ENCODE assay signal across 10 cellular contexts in genomic region chr9:89442501-89442978, GRCh38. TPM values are rescaled to one million over a fixed set of nuclear protein-coding genes. Genes with fewer than 3 reads are reported as not detected.
DNase-seq lines count a peak whose midpoint lies in the region; ATAC-seq, FAIRE-seq and TF ChIP-seq lines count a peak whose summit lies in the region.
"Had no signal": no experiment of that assay in that cellular context is flagged by ENCODE, and none has a peak within 500 bp of the region (broad histone marks: within the 10 kb centered on the region; RNA-seq: fewer than 3 reads in every experiment).

No MANE protein-coding gene starts in this region.

- H3K27me3 Mint-ChIP-seq in activated T-cell treated with anti-CD3 and anti-CD28 coated beads, Interleukin-2, amount 50 U/mL, for 24 hours, result no peaks in the 10 kb centered on the region
- H3K27me3 Mint-ChIP-seq in activated CD4-positive, alpha-beta memory T cell treated with anti-CD3 and anti-CD28 coated beads for 36 hours, result no peaks in the 10 kb centered on the region
- no peaks in the 10 kb centered on the region for H3K27me3 Mint-ChIP-seq in stimulated activated naive CD8-positive, alpha-beta T cell treated with anti-CD3 and anti-CD28 coated beads, Interleukin-15, Interleukin-2, amounts not matched to agents 100 ng/mL and 50 ng/mL, for 24 hours

- H3K27me3 ChIP-seq in HepG2 (ENCODE audit: control insufficient read depth in 1 of 2, insufficient read depth in 2 of 2, low read length in 2 of 2), result peaks cover 2 to 26% of the 10 kb centered on the region in 2 experiments; a peak in 3 of 5 replicates

- no peaks in the 10 kb centered on the region for H3K9me3 Mint-ChIP-seq in activated T-cell treated with anti-CD3 and anti-CD28 coated beads, Interleukin-2, amount 50 U/mL, for 24 hours
- H3K9me3 Mint-ChIP-seq in activated CD4-positive, alpha-beta memory T cell treated with anti-CD3 and anti-CD28 coated beads for 36 hours, result no peaks in the 10 kb centered on the region
- H3K9me3 Mint-ChIP-seq in stimulated activated naive CD8-positive, alpha-beta T cell treated with anti-CD3 and anti-CD28 coated beads, Interleukin-15, Interleukin-2, amounts not matched to agents 100 ng/mL and 50 ng/mL, for 24 hours, result no peaks in the 10 kb centered on the region

- DNase-seq in activated T-cell treated with anti-CD3 and anti-CD28 coated beads, Interleukin-2, amount 50 U/mL, for 24 hours, result no peak
- DNase-seq in activated T-cell treated with anti-CD3 and anti-CD28 coated beads for 4 hours, result no peak
- no peak for DNase-seq in activated CD4-positive, alpha-beta memory T cell treated with anti-CD3 and anti-CD28 coated beads for 36 hours
- no peak for DNase-seq in HepG2 (ENCODE audit: low spot score)
- DNase-seq in activated gamma-delta T cell treated with Interleukin-2 at 50 U/mL for 16 hours, result no peak
- DNase-seq in HT-29 (ENCODE audit: low spot score), result no peak
- DNase-seq: activated CD8-positive, alpha-beta memory T cell treated with anti-CD3 and anti-CD28 coated beads, Interleukin-2, amount 50 U/mL, for 4 hours; NCI-H446 had no signal

- in situ Hi-C loops in HepG2 (cut with HindIII; ENCODE audit: extremely low pct_ligation_motif_present, low pct_unique_long_range_greater_than_20kb), result no loop called here

- no peak overlapping the region for H3K27ac ChIP-seq in HepG2 (ENCODE audit: extremely low read length, insufficient read depth, low read length)

- H2AFZ ChIP-seq in HepG2 (ENCODE audit: low read length), result no peak overlapping the region

- no peaks in the 10 kb centered on the region for H3K4me1 ChIP-seq in HepG2 (ENCODE audit: insufficient read depth, low read length)

- peak; percentile 36 for ATAC-seq in HG02885 (IDR thresholded peaks at IDR 0.05; ENCODE audit: poor library complexity, unreplicated experiment)
- no peak for ATAC-seq in HepG2

- no peak for FAIRE-seq in HepG2 (lab: Jason Lieb, UNC)

- no peak overlapping the region for H3K9ac ChIP-seq in HepG2 (ENCODE audit: insufficient read depth, low read depth, low read length)

- H3K4me1 Mint-ChIP-seq in activated T-cell treated with anti-CD3 and anti-CD28 coated beads, Interleukin-2, amount 50 U/mL, for 24 hours (ENCODE audit: low read depth), result peaks cover 94% of the 10 kb centered on the region
- H3K4me1 Mint-ChIP-seq in activated CD4-positive, alpha-beta memory T cell treated with anti-CD3 and anti-CD28 coated beads for 36 hours (ENCODE audit: low read depth), result peaks cover 93% of the 10 kb centered on the region
- peaks cover 96% of the 10 kb centered on the region for H3K4me1 Mint-ChIP-seq in stimulated activated naive CD8-positive, alpha-beta T cell treated with anti-CD3 and anti-CD28 coated beads, Interleukin-15, Interleukin-2, amounts not matched to agents 100 ng/mL and 50 ng/mL, for 24 hours (ENCODE audit: low read depth)

- CTCF ChIA-PET in activated CD4-positive, alpha-beta memory T cell treated with anti-CD3 and anti-CD28 coated beads for 36 hours (lab: Charles Lee), result interaction anchor here (2.3 to 3.5 kb wide), 2 partner anchors 13 to 106 kb away, joined by 7 to 12 read pairs; no protein-coding TSS in a partner anchor
- CTCF ChIA-PET in HepG2 (lab: Yijun Ruan, JAX; ENCODE audit: low intra/inter-chr PET ratio, low total read pairs), result no interaction called here

- TF ChIP-seq RAD21 in HepG2 (CRISPR knock-in tag; IDR thresholded peaks at IDR 0.05), result no peak

- no peaks in the 10 kb centered on the region for H3K9me3 ChIP-seq in HepG2 (ENCODE audit: low read length)

- POLR2A ChIA-PET in activated CD4-positive, alpha-beta memory T cell treated with anti-CD3 and anti-CD28 coated beads for 36 hours (lab: Charles Lee), result interaction anchor here (2.0 to 3.0 kb wide), 2 partner anchors 14 to 106 kb away, joined by 5 to 14 read pairs; no protein-coding TSS in a partner anchor
- POLR2A ChIA-PET in HepG2 (lab: Yijun Ruan, JAX), result no interaction called here

- TF ChIP-seq CTCF in HepG2 (CRISPR knock-in tag; IDR thresholded peaks at IDR 0.05), result no peak

- H4K20me1 ChIP-seq in HepG2 (ENCODE audit: insufficient read depth, low read length), result no peaks in the 10 kb centered on the region

- peak overlapping the region; percentile 95 for H3K27ac Mint-ChIP-seq in activated T-cell treated with anti-CD3 and anti-CD28 coated beads, Interleukin-2, amount 50 U/mL, for 24 hours
- H3K27ac Mint-ChIP-seq in activated CD4-positive, alpha-beta memory T cell treated with anti-CD3 and anti-CD28 coated beads for 36 hours, result peak overlapping the region; percentile 51
- H3K27ac Mint-ChIP-seq in stimulated activated naive CD8-positive, alpha-beta T cell treated with anti-CD3 and anti-CD28 coated beads, Interleukin-15, Interleukin-2, amounts not matched to agents 100 ng/mL and 50 ng/mL, for 24 hours, result peak overlapping the region; percentile 87

- TF ChIP-seq POLR2A in HepG2 (IDR thresholded peaks at IDR 0.05; ENCODE audit: insufficient read depth in 1 of 2, low read depth in 2 of 2, low read length in 2 of 2), result no peak

- 62% methylated on average over 9 of the region's 9 CpGs for WGBS in HepG2 (ENCODE audit: low lambda C conversion rate)

- H3K4me2 ChIP-seq in HepG2 (ENCODE audit: low read depth, low read length), result no peak overlapping the region

- intact Hi-C loops in activated CD4-positive, alpha-beta memory T cell treated with anti-CD3 and anti-CD28 coated beads for 36 hours (cut with micrococcal nuclease), result no loop called here
- intact Hi-C loops in HepG2 (cut with micrococcal nuclease; ENCODE audit: unreplicated experiment), result no loop called here

- H3K36me3 Mint-ChIP-seq in activated T-cell treated with anti-CD3 and anti-CD28 coated beads, Interleukin-2, amount 50 U/mL, for 24 hours (ENCODE audit: low read depth), result peaks cover 97% of the 10 kb centered on the region
- H3K36me3 Mint-ChIP-seq in activated CD4-positive, alpha-beta memory T cell treated with anti-CD3 and anti-CD28 coated beads for 36 hours, result peaks cover 22% of the 10 kb centered on the region
- peaks cover 68% of the 10 kb centered on the region for H3K36me3 Mint-ChIP-seq in stimulated activated naive CD8-positive, alpha-beta T cell treated with anti-CD3 and anti-CD28 coated beads, Interleukin-15, Interleukin-2, amounts not matched to agents 100 ng/mL and 50 ng/mL, for 24 hours (ENCODE audit: low read depth)

- no TSS peak for BruUV-seq in HepG2 (replicated peaks; lab: Mats Ljungman, UMichigan)

- H3K79me2 ChIP-seq in HepG2 (ENCODE audit: insufficient read depth, low read length), result no peaks in the 10 kb centered on the region

- no peaks in the 10 kb centered on the region for H3K36me3 ChIP-seq in HepG2 (replicated peaks in 1 of 2; ENCODE audit: control insufficient read depth in 1 of 2, insufficient read depth in 2 of 2, low read length in 2 of 2)

- peak overlapping the region; percentile 42 for H3K4me3 Mint-ChIP-seq in activated T-cell treated with anti-CD3 and anti-CD28 coated beads, Interleukin-2, amount 50 U/mL, for 24 hours
- H3K4me3 Mint-ChIP-seq in activated CD4-positive, alpha-beta memory T cell treated with anti-CD3 and anti-CD28 coated beads for 36 hours, result no peak overlapping the region
- H3K4me3 Mint-ChIP-seq in stimulated activated naive CD8-positive, alpha-beta T cell treated with anti-CD3 and anti-CD28 coated beads, Interleukin-15, Interleukin-2, amounts not matched to agents 100 ng/mL and 50 ng/mL, for 24 hours, result peak overlapping the region; percentile 30

- TF ChIP-seq EP300 in HepG2 (IDR thresholded peaks at IDR 0.05; ENCODE audit: low read depth in 2 of 2, low read length in 2 of 2) (no peak), HepG2 (CRISPR knock-in tag; IDR thresholded peaks at IDR 0.05; ENCODE audit: borderline replicate concordance) (no peak)

- H3K4me3 ChIP-seq in HepG2 (replicated peaks in 1 of 3; ENCODE audit: insufficient read depth in 1 of 3, low read depth in 2 of 3, low read length in 3 of 3), result no peak overlapping the region

TF ChIP-seq in HepG2, 621 proteins besides CTCF, POLR2A, EP300 and RAD21 (continues in another document):
- no peak for TF ChIP-seq TIGD3 (CRISPR knock-in tag; IDR thresholded peaks at IDR 0.05; ENCODE audit: borderline replicate concordance)
- no peak for TF ChIP-seq ZBTB38 (CRISPR knock-in tag; IDR thresholded peaks at IDR 0.05)

RNA-seq across cellular contexts. Expression of gene SEMA4D, which starts 55.4 kb away (rescaled TPM):
- total RNA-seq in activated CD4-positive, alpha-beta memory T cell treated with anti-CD3 and anti-CD28 coated beads for 36 hours, result 100 to 1,000 TPM; 159 to 161 TPM
- total RNA-seq in HepG2 (2016; rRNA removed; fragmentation: Illumina TruSeq; extraction: Trizol), result 0.07 and 0.13 TPM in 2 replicates
- total RNA-seq in HepG2 (2016; cell fraction: cytosol; rRNA removed; fragmentation: Illumina TruSeq; extraction: Trizol; ENCODE audit: low read depth), result 0.26 TPM in 1 of 2 replicates, not detected in the other
- total RNA-seq in HepG2 (2016; cell fraction: insoluble cytoplasmic fraction; rRNA removed; fragmentation: Illumina TruSeq; extraction: Trizol), result 0.10 and 0.13 TPM in 2 replicates
- total RNA-seq in HepG2 (2016; cell fraction: membrane; rRNA removed; fragmentation: Illumina TruSeq; extraction: Trizol), result 0.07 and 0.28 TPM in 2 replicates
- total RNA-seq in HepG2 (2016; cell fraction: nucleus; rRNA removed; fragmentation: Illumina TruSeq; extraction: Trizol), result 0.44 and 0.87 TPM in 2 replicates
- polyA plus RNA-seq in HepG2 (2011; rRNA removed), result 0.16 and 0.17 TPM in 2 replicates
- 0.12 and 0.23 TPM in 2 replicates for polyA plus RNA-seq in HepG2 (2011; cell fraction: cytosol; rRNA removed)
- 0.97 and 1.2 TPM in 2 replicates for polyA plus RNA-seq in HepG2 (2011; cell fraction: nucleus; rRNA removed)
- 0.85 and 1.2 TPM in 2 replicates for polyA plus RNA-seq in HepG2 (2012)
- 0.08 TPM in 1 of 2 replicates, not detected in the other for polyA plus RNA-seq in HepG2 (2016; cell fraction: cytosol; fragmentation: Illumina TruSeq; extraction: Trizol; ENCODE audit: low read depth)
- 0.10 and 0.16 TPM in 2 replicates for polyA plus RNA-seq in HepG2 (2016; cell fraction: insoluble cytoplasmic fraction; fragmentation: Illumina TruSeq; extraction: Trizol; ENCODE audit: low read depth)
- 0.08 and 0.11 TPM in 2 replicates for polyA plus RNA-seq in HepG2 (2016; cell fraction: membrane; fragmentation: Illumina TruSeq; extraction: Trizol; ENCODE audit: low read depth)
- polyA plus RNA-seq in HepG2 (2016; cell fraction: nucleus; fragmentation: Illumina TruSeq; extraction: Trizol; ENCODE audit: insufficient read depth, low read depth), result 0.31 and 0.86 TPM in 2 replicates
- polyA minus RNA-seq in HepG2 (2011; rRNA and poly(A)+ RNA removed; ENCODE audit: low replicate concordance), result 0.38 and 11.1 TPM in 2 replicates
- 2.1 TPM in 1 of 2 replicates, not detected in the other for polyA minus RNA-seq in HepG2 (2011; cell fraction: cytosol; rRNA and poly(A)+ RNA removed)
- polyA minus RNA-seq in HepG2 (2011; cell fraction: nucleus; rRNA and poly(A)+ RNA removed), result 0.26 and 0.87 TPM in 2 replicates
- total RNA-seq in HT-29 (2014; rRNA removed; shearing (Covaris generic)), result 13.2 and 18.5 TPM in 2 replicates
